ENCODE assay signal across 28 cellular contexts in genomic region chr6:46208303-46208702, GRCh38.
"Had no signal": no experiment of that assay in that cellular context is flagged by ENCODE, and none has a peak within 500 bp of the region (broad histone marks: within the 10 kb centered on the region; RNA-seq: fewer than 3 reads in every experiment).

No MANE protein-coding gene starts in this region.

- H3K27ac Mint-ChIP-seq: natural killer cell treated with Interleukin-12 subunit alpha and Interleukin-12 subunit beta and Interleukin-15 and Interleukin-18, amount 100 ng/mL, for 72 hours; nephron progenitor cell; neural progenitor cell; progenitor cell of endocrine pancreas; stimulated activated memory B cell treated with anti-CD40 and anti-IgM and Interleukin-4, amounts not matched to agents 10 μg/mL and 1 μg/mL and 100 μg/mL, for 72 hours; stimulated activated naive CD8-positive, alpha-beta T cell treated with anti-CD3 and anti-CD28 coated beads, Interleukin-15, Interleukin-2, amounts not matched to agents 100 ng/mL and 50 ng/mL, for 24 hours had no signal

- H3K9me3 ChIP-seq: ovary, psoas muscle, stomach, thoracic aorta, thyroid gland, tibial nerve, upper lobe of left lung, vagina had no signal

- H3K36me3 ChIP-seq: neural progenitor cell, ovary, stomach, thoracic aorta, thyroid gland, tibial nerve, upper lobe of left lung, vagina had no signal

- H3K4me1 ChIP-seq: neural progenitor cell, parathyroid adenoma, stomach, thyroid gland, tibial nerve, upper lobe of left lung, vagina had no signal

- H3K27me3 ChIP-seq: neural progenitor cell, ovary, stomach, thyroid gland, tibial nerve, upper lobe of left lung, vagina had no signal

- H3K27me3 Mint-ChIP-seq: natural killer cell treated with Interleukin-12 subunit alpha and Interleukin-12 subunit beta and Interleukin-15 and Interleukin-18, amount 100 ng/mL, for 72 hours; stimulated activated memory B cell treated with anti-CD40 and anti-IgM and Interleukin-4, amounts not matched to agents 10 μg/mL and 1 μg/mL and 100 μg/mL, for 72 hours had no signal

- H3K79me2 ChIP-seq: parathyroid adenoma had no signal

- ATAC-seq: naive thymus-derived CD8-positive, alpha-beta T cell; natural killer cell treated with Interleukin-12 subunit alpha and Interleukin-12 subunit beta and Interleukin-15 and Interleukin-18, amount 100 ng/mL, for 72 hours; right cardiac atrium; sciatic nerve; stimulated activated memory B cell treated with anti-CD40 and anti-IgM and Interleukin-4, amounts not matched to agents 10 μg/mL and 1 μg/mL and 100 μg/mL, for 72 hours had no signal

- H3K4me3 ChIP-seq: neural progenitor cell, ovary, psoas muscle, stomach, thoracic aorta, thyroid gland, tibial nerve, upper lobe of left lung, vagina had no signal

- H3K4me1 Mint-ChIP-seq: naive B cell; naive thymus-derived CD8-positive, alpha-beta T cell; nephron progenitor cell; neural progenitor cell; stimulated activated memory B cell treated with anti-CD40 and anti-IgM and Interleukin-4, amounts not matched to agents 10 μg/mL and 1 μg/mL and 100 μg/mL, for 72 hours had no signal

- H2AFZ ChIP-seq: neural progenitor cell, parathyroid adenoma had no signal

- H3K36me3 Mint-ChIP-seq: naive B cell; naive thymus-derived CD8-positive, alpha-beta T cell; natural killer cell treated with Interleukin-12 subunit alpha and Interleukin-12 subunit beta and Interleukin-15 and Interleukin-18, amount 100 ng/mL, for 72 hours; neural progenitor cell had no signal

- H3K9me3 Mint-ChIP-seq: naive thymus-derived CD8-positive, alpha-beta T cell; natural killer cell treated with Interleukin-12 subunit alpha and Interleukin-12 subunit beta and Interleukin-15 and Interleukin-18, amount 100 ng/mL, for 72 hours had no signal

- H3K4me3 Mint-ChIP-seq: naive B cell; naive thymus-derived CD8-positive, alpha-beta T cell; natural killer cell treated with Interleukin-12 subunit alpha and Interleukin-12 subunit beta and Interleukin-15 and Interleukin-18, amount 100 ng/mL, for 72 hours; nephron progenitor cell; neural progenitor cell; stimulated activated memory B cell treated with anti-CD40 and anti-IgM and Interleukin-4, amounts not matched to agents 10 μg/mL and 1 μg/mL and 100 μg/mL, for 72 hours; stimulated activated naive CD8-positive, alpha-beta T cell treated with anti-CD3 and anti-CD28 coated beads, Interleukin-15, Interleukin-2, amounts not matched to agents 100 ng/mL and 50 ng/mL, for 24 hours had no signal

- H3K9ac ChIP-seq: neural progenitor cell, parathyroid adenoma had no signal

- DNase-seq: naive B cell; naive thymus-derived CD8-positive, alpha-beta T cell; nephron progenitor cell; occipital lobe; ovary; posterior cingulate gyrus; psoas muscle; right cardiac atrium; small intestine; stimulated activated CD4-positive, alpha-beta T cell treated with anti-CD3 and anti-CD28 coated beads, Interleukin-15, amount 100 ng/mL, for 24 hours; stimulated activated CD4-positive, alpha-beta T cell treated with anti-CD3 and anti-CD28 coated beads, Interleukin-2, amount 100 ng/mL, for 24 hours; stimulated activated CD4-positive, alpha-beta T cell treated with anti-CD3 and anti-CD28 coated beads, Interleukin-2, amount 100 ng/mL, for 48 hours; stimulated activated CD4-positive, alpha-beta T cell treated with anti-CD3 and anti-CD28 coated beads, Interleukin-4, amount 100 ng/mL, for 24 hours; stimulated activated naive CD4-positive, alpha-beta T cell; stomach; thyroid gland; trophoblast cell; upper lobe of left lung had no signal

- H3K4me2 ChIP-seq: neural progenitor cell had no signal

- H3K27ac ChIP-seq: neural progenitor cell, ovary, parathyroid adenoma, psoas muscle, stomach, thoracic aorta, thyroid gland, tibial nerve, upper lobe of left lung, vagina had no signal
